In genomic region chr1:52346653-52347052, GRCh38 we compare ENCODE assay signal across 22 cellular contexts.
"Had no signal": no experiment of that assay in that cellular context is flagged by ENCODE, and none has a peak within 500 bp of the region (broad histone marks: within the 10 kb centered on the region; RNA-seq: fewer than 3 reads in every experiment).

No MANE protein-coding gene starts in this region.

- H3K4me1 ChIP-seq: gastrocnemius medialis, lower lobe of right lung, thyroid gland had no signal

- DNase-seq: effector memory CD8-positive, alpha-beta T cell; gastrocnemius medialis; glutamatergic neuron; islet precursor cell; left lung; lower lobe of right lung; mesenchymal stem cell; naive B cell; nephron progenitor cell; posterior cingulate gyrus; small intestine; stimulated activated CD4-positive, alpha-beta T cell treated with anti-CD3 and anti-CD28 coated beads, Interleukin-12 subunit alpha, Interleukin-12 subunit beta, amount 100 ng/mL, for 4 hours; stimulated activated CD4-positive, alpha-beta T cell treated with anti-CD3 and anti-CD28 coated beads, Interleukin-2, amount 100 ng/mL, for 48 hours; stimulated activated naive CD8-positive, alpha-beta T cell treated with anti-CD3 and anti-CD28 coated beads, Interleukin-15, Interleukin-2, amounts not matched to agents 100 U/mL and 50 U/mL, for 24 hours; thyroid gland had no signal

- FAIRE-seq: colon, small intestine, urothelium cell line had no signal

- H3K4me3 Mint-ChIP-seq: dendritic cell treated with granulocyte-macrophage colony-stimulating factor and Interleukin-4, amounts not matched to agents 40 ng/mL and 50 ng/mL, for 4 days; effector memory CD8-positive, alpha-beta T cell; naive B cell; nephron progenitor cell; type B pancreatic cell had no signal

- H3K36me3 ChIP-seq: thyroid gland had no signal

- H3K9me3 ChIP-seq: esophagus muscularis mucosa, gastrocnemius medialis, left lung, lower lobe of right lung, suprapubic skin, thyroid gland had no signal

- H3K36me3 Mint-ChIP-seq: naive B cell had no signal

- H3K27ac Mint-ChIP-seq: dendritic cell treated with granulocyte-macrophage colony-stimulating factor and Interleukin-4, amounts not matched to agents 40 ng/mL and 50 ng/mL, for 4 days; effector memory CD8-positive, alpha-beta T cell; nephron progenitor cell; type B pancreatic cell had no signal

- H3K27ac ChIP-seq: epithelial cell of prostate, esophagus muscularis mucosa, gastrocnemius medialis, left lung, lower lobe of right lung, suprapubic skin, thyroid gland had no signal

- H3K27me3 ChIP-seq: esophagus muscularis mucosa, gastrocnemius medialis, left lung, suprapubic skin, thyroid gland had no signal

- H3K4me3 ChIP-seq: esophagus muscularis mucosa, gastrocnemius medialis, left lung, lower lobe of right lung, suprapubic skin, thyroid gland had no signal

- ATAC-seq: effector memory CD8-positive, alpha-beta T cell; gastrocnemius medialis; left lung; lower lobe of right lung; stimulated activated naive CD8-positive, alpha-beta T cell treated with anti-CD3 and anti-CD28 coated beads, Interleukin-15, Interleukin-2, amounts not matched to agents 100 U/mL and 50 U/mL, for 24 hours had no signal

- H3K9me3 Mint-ChIP-seq: dendritic cell treated with granulocyte-macrophage colony-stimulating factor and Interleukin-4, amounts not matched to agents 40 ng/mL and 50 ng/mL, for 4 days; effector memory CD8-positive, alpha-beta T cell; naive B cell; nephron progenitor cell; type B pancreatic cell had no signal
